38 cellular contexts compared by ENCODE assay signal in the genomic region with DNA sequence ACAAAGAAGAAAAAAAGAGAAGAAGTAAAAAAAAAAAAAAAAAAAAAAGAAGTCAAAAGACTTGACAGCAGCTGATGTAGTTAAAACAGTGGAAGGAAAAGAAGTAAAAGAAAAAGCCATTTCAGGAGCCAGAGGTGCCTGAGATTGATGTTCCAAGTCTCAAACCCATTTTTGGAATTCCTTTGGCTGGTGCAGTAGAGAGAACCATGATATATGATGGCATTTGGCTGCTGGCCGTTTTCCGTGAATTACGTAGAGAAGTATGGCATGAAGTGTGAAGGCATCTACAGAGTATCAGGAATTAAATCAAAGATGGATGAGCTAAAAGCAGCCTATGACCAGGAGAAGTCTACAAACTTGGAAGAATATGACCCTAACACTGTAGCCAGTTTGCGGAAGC. TPM values are rescaled to one million over a fixed set of nuclear protein-coding genes. Genes with fewer than 3 reads are reported as not detected.
"Had no signal": no experiment of that assay in that cellular context is flagged by ENCODE, and none has a peak within 500 bp of the region (broad histone marks: within the 10 kb centered on the region; RNA-seq: fewer than 3 reads in every experiment).

No MANE protein-coding gene starts in this region.

- ATAC-seq: activated CD4-positive, alpha-beta T cell treated with anti-CD3 and anti-CD28 coated beads for 36 hours; activated CD8-positive, alpha-beta memory T cell treated with anti-CD3 and anti-CD28 coated beads, Interleukin-2, amount 10 ng/mL, durations not matched to agents 7 days and 5 days; activated CD8-positive, alpha-beta T cell treated with anti-CD3 and anti-CD28 coated beads, Interleukin-2, amount 10 ng/mL, durations not matched to agents 7 days and 5 days; esophagus mucosa had no signal

- H3K4me3 Mint-ChIP-seq: activated CD4-positive, alpha-beta memory T cell treated with anti-CD3 and anti-CD28 coated beads for 36 hours; activated CD4-positive, alpha-beta T cell treated with anti-CD3 and anti-CD28 coated beads for 36 hours; activated CD4-positive, alpha-beta T cell treated with anti-CD3 and anti-CD28 coated beads, Interleukin-2, amount 10 ng/mL, durations not matched to agents 24 days and 14 days; activated CD8-positive, alpha-beta memory T cell treated with anti-CD3 and anti-CD28 coated beads, Interleukin-2, amount 10 ng/mL, durations not matched to agents 7 days and 5 days; activated CD8-positive, alpha-beta T cell treated with anti-CD3 and anti-CD28 coated beads, Interleukin-2, amount 10 ng/mL, durations not matched to agents 7 days and 5 days; activated naive CD4-positive, alpha-beta T cell treated with anti-CD3 and anti-CD28 coated beads for 36 hours; activated naive CD4-positive, alpha-beta T cell treated with anti-CD3 and anti-CD28 coated beads, Interleukin-2, amount 50 U/mL, for 24 hours; activated naive CD8-positive, alpha-beta T cell treated with anti-CD3 and anti-CD28 coated beads, Interleukin-2, amount 10 ng/mL, durations not matched to agents 7 days and 5 days; activated T-helper 1 cell treated with anti-CD3 and anti-CD28 coated beads, Interleukin-12 subunit alpha, Interleukin-12 subunit beta, Interleukin-2, Interleukin-4 antibody, amounts not matched to agents 30 ng/mL and 10 ng/mL and 1 ng/mL, durations not matched to agents 14 hours and 24 hours and 36 hours; central memory CD8-positive, alpha-beta T cell; dendritic cell treated with granulocyte-macrophage colony-stimulating factor and Interleukin-4, amounts not matched to agents 40 ng/mL and 50 ng/mL, for 4 days; endodermal cell had no signal

- H3K27ac ChIP-seq: brain microvascular endothelial cell, coronary artery had no signal

- H3K27me3 ChIP-seq: brain microvascular endothelial cell, dorsolateral prefrontal cortex had no signal

- DNase-seq: activated CD4-positive, alpha-beta memory T cell treated with anti-CD3 and anti-CD28 coated beads for 36 hours; activated CD4-positive, alpha-beta T cell treated with anti-CD3 and anti-CD28 coated beads for 36 hours; activated CD4-positive, alpha-beta T cell treated with anti-CD3 and anti-CD28 coated beads, Interleukin-2, amount 10 ng/mL, durations not matched to agents 24 days and 14 days; activated CD4-positive, CD25-positive, alpha-beta regulatory T cell; activated CD4-positive, CD25-positive, alpha-beta regulatory T cell treated with anti-CD3 and anti-CD28 coated beads, Interleukin-2, amount 50 U/mL, for 72 hours; activated CD8-positive, alpha-beta memory T cell treated with anti-CD3 and anti-CD28 coated beads, Interleukin-2, amount 10 ng/mL, durations not matched to agents 7 days and 5 days; activated CD8-positive, alpha-beta memory T cell treated with anti-CD3 and anti-CD28 coated beads, Interleukin-2, amount 50 U/mL, for 4 hours; activated CD8-positive, alpha-beta T cell treated with anti-CD3 and anti-CD28 coated beads, Interleukin-2, amount 10 ng/mL, durations not matched to agents 7 days and 5 days; activated effector memory CD4-positive, alpha-beta T cell treated with anti-CD3 and anti-CD28 coated beads, Interleukin-2, amount 50 U/mL, for 16 hours; activated naive CD4-positive, alpha-beta T cell treated with anti-CD3 and anti-CD28 coated beads for 36 hours; activated naive CD8-positive, alpha-beta T cell treated with anti-CD3 and anti-CD28 coated beads, Interleukin-2, amount 10 ng/mL, durations not matched to agents 7 days and 5 days; activated T-cell treated with anti-CD3 and anti-CD28 coated beads, Interleukin-2, amount 50 U/mL, for 1 hour; activated T-cell treated with anti-CD3 and anti-CD28 coated beads, Interleukin-2, amount 50 U/mL, for 48 hours; amniotic stem cell; anterior cingulate cortex; brain microvascular endothelial cell; dorsolateral prefrontal cortex; effector memory CD4-positive, alpha-beta T cell; endodermal cell; foreskin melanocyte; head of caudate nucleus; T-helper 1 cell; T-helper 2 cell had no signal

- H3K27me3 Mint-ChIP-seq: activated naive CD4-positive, alpha-beta T cell treated with anti-CD3 and anti-CD28 coated beads, Interleukin-2, amount 50 U/mL, for 24 hours had no signal

- H3K4me3 ChIP-seq: coronary artery, dorsolateral prefrontal cortex had no signal

- H3K36me3 ChIP-seq: brain microvascular endothelial cell had no signal

- H3K4me1 Mint-ChIP-seq: endodermal cell had no signal

- H3K27ac Mint-ChIP-seq: activated CD4-positive, alpha-beta memory T cell treated with anti-CD3 and anti-CD28 coated beads for 36 hours; activated CD4-positive, alpha-beta T cell treated with anti-CD3 and anti-CD28 coated beads for 36 hours; activated CD4-positive, alpha-beta T cell treated with anti-CD3 and anti-CD28 coated beads, Interleukin-2, amount 10 ng/mL, durations not matched to agents 24 days and 14 days; activated CD8-positive, alpha-beta memory T cell treated with anti-CD3 and anti-CD28 coated beads, Interleukin-2, amount 10 ng/mL, durations not matched to agents 7 days and 5 days; activated CD8-positive, alpha-beta T cell treated with anti-CD3 and anti-CD28 coated beads, Interleukin-2, amount 10 ng/mL, durations not matched to agents 7 days and 5 days; activated naive CD4-positive, alpha-beta T cell treated with anti-CD3 and anti-CD28 coated beads for 36 hours; activated naive CD4-positive, alpha-beta T cell treated with anti-CD3 and anti-CD28 coated beads, Interleukin-2, amount 50 U/mL, for 24 hours; activated naive CD8-positive, alpha-beta T cell treated with anti-CD3 and anti-CD28 coated beads, Interleukin-2, amount 10 ng/mL, durations not matched to agents 7 days and 5 days; activated T-helper 1 cell treated with anti-CD3 and anti-CD28 coated beads, Interleukin-12 subunit alpha, Interleukin-12 subunit beta, Interleukin-2, Interleukin-4 antibody, amounts not matched to agents 30 ng/mL and 10 ng/mL and 1 ng/mL, durations not matched to agents 14 hours and 24 hours and 36 hours; activated T-helper 2 cell treated with anti-CD3 and anti-CD28 coated beads, Interferon-gamma antibody, Interleukin-2, Interleukin-4, amounts not matched to agents 10 μg/mL and 5 μg/mL and 100 μg/mL, durations not matched to agents 14 hours and 24 hours and 36 hours; endodermal cell had no signal

- H3K36me3 Mint-ChIP-seq: activated CD4-positive, alpha-beta memory T cell treated with anti-CD3 and anti-CD28 coated beads for 36 hours; activated CD8-positive, alpha-beta memory T cell treated with anti-CD3 and anti-CD28 coated beads, Interleukin-2, amount 10 ng/mL, durations not matched to agents 7 days and 5 days; activated naive CD4-positive, alpha-beta T cell treated with anti-CD3 and anti-CD28 coated beads, Interleukin-2, amount 50 U/mL, for 24 hours; activated naive CD8-positive, alpha-beta T cell treated with anti-CD3 and anti-CD28 coated beads, Interleukin-2, amount 10 ng/mL, durations not matched to agents 7 days and 5 days had no signal

RNA-seq across cellular contexts. Expression of gene NMS, which starts 45.2 kb away (rescaled TPM):
- total RNA-seq: activated CD4-positive, alpha-beta memory T cell treated with anti-CD3 and anti-CD28 coated beads for 36 hours; activated CD4-positive, alpha-beta T cell treated with anti-CD3 and anti-CD28 coated beads for 36 hours; activated CD4-positive, alpha-beta T cell treated with anti-CD3 and anti-CD28 coated beads, Interleukin-2, amount 10 ng/mL, durations not matched to agents 24 days and 14 days; activated CD8-positive, alpha-beta memory T cell treated with anti-CD3 and anti-CD28 coated beads for 36 hours; activated CD8-positive, alpha-beta memory T cell treated with anti-CD3 and anti-CD28 coated beads, Interleukin-2, amount 10 ng/mL, durations not matched to agents 7 days and 5 days; activated CD8-positive, alpha-beta T cell treated with anti-CD3 and anti-CD28 coated beads, Interleukin-2, amount 10 ng/mL, durations not matched to agents 7 days and 5 days; activated naive CD4-positive, alpha-beta T cell treated with anti-CD3 and anti-CD28 coated beads for 36 hours; activated naive CD8-positive, alpha-beta T cell treated with anti-CD3 and anti-CD28 coated beads, Interleukin-2, amount 10 ng/mL, durations not matched to agents 7 days and 5 days; activated T-helper 1 cell treated with anti-CD3 and anti-CD28 coated beads, Interleukin-12 subunit alpha, Interleukin-12 subunit beta, Interleukin-2, Interleukin-4 antibody, amounts not matched to agents 30 ng/mL and 10 ng/mL and 1 ng/mL, durations not matched to agents 14 hours and 24 hours and 36 hours; activated T-helper 2 cell treated with anti-CD3 and anti-CD28 coated beads, Interferon-gamma antibody, Interleukin-2, Interleukin-4, amounts not matched to agents 10 μg/mL and 5 μg/mL and 100 μg/mL, durations not matched to agents 14 hours and 24 hours and 36 hours; astrocyte; bronchial epithelial cell; cardiac septum; cerebellum; endodermal cell; epithelial cell of proximal tubule; esophagus mucosa; fibroblast of lung; fibroblast of villous mesenchyme had no signal
